In genomic region chr2:20934226-20934625, GRCh38 we compare ENCODE assay signal across 27 cellular contexts.
"Had no signal": no experiment of that assay in that cellular context is flagged by ENCODE, and none has a peak within 500 bp of the region (broad histone marks: within the 10 kb centered on the region; RNA-seq: fewer than 3 reads in every experiment).

No MANE protein-coding gene starts in this region.

- H3K27ac ChIP-seq: brain microvascular endothelial cell, cardiac muscle cell, PC-9 had no signal

- DNase-seq: activated B cell treated with CpG ODN at 0.5 μM for 24 hours; activated CD4-positive, alpha-beta memory T cell treated with anti-CD3 and anti-CD28 coated beads for 36 hours; activated CD4-positive, alpha-beta T cell treated with anti-CD3 and anti-CD28 coated beads for 1 hour; activated CD4-positive, alpha-beta T cell treated with anti-CD3 and anti-CD28 coated beads, Interleukin-2, amount 10 ng/mL, durations not matched to agents 7 days and 5 days; activated CD8-positive, alpha-beta memory T cell treated with anti-CD3 and anti-CD28 coated beads for 24 hours; activated gamma-delta T cell; activated naive CD4-positive, alpha-beta T cell treated with anti-CD3 and anti-CD28 coated beads for 36 hours; activated T-cell treated with anti-CD3 and anti-CD28 coated beads, Interleukin-2, amount 50 U/mL, for 48 hours; brain microvascular endothelial cell; cerebellar nuclear complex; Kasumi-1; KBM-7; NCI-H1417 treated with DMSO at 0.1 percent for 48 hours; NCI-H187; NCI-H2081; NCI-H2171; NCI-H226; NCI-H510A treated with DMSO at 0.1 percent for 48 hours; NCI-H69; PC-9; SHP77 treated with DMSO at 0.1 percent for 48 hours; T-cell; T-helper 2 cell; T1000 had no signal

- H3K4me3 Mint-ChIP-seq: activated B cell treated with CpG ODN at 0.5 μM for 24 hours; activated CD4-positive, alpha-beta memory T cell treated with anti-CD3 and anti-CD28 coated beads for 36 hours; activated CD4-positive, alpha-beta T cell treated with anti-CD3 and anti-CD28 coated beads, Interleukin-2, amount 10 ng/mL, durations not matched to agents 7 days and 5 days; activated naive CD4-positive, alpha-beta T cell treated with anti-CD3 and anti-CD28 coated beads for 36 hours; activated naive CD8-positive, alpha-beta T cell; activated T-helper 17 cell treated with anti-CD3 and anti-CD28 coated beads, Interleukin-2, amount 50 U/mL, for 72 hours; T-cell had no signal

- H3K4me1 Mint-ChIP-seq: activated B cell treated with CpG ODN at 0.5 μM for 24 hours; activated CD4-positive, alpha-beta T cell treated with anti-CD3 and anti-CD28 coated beads, Interleukin-2, amount 10 ng/mL, durations not matched to agents 7 days and 5 days; activated T-helper 17 cell treated with anti-CD3 and anti-CD28 coated beads, Interleukin-2, amount 50 U/mL, for 72 hours; T-cell had no signal

- H3K4me2 ChIP-seq: PC-9 had no signal

- H3K4me3 ChIP-seq: cardiac muscle cell, PC-9 had no signal

- H3K27me3 ChIP-seq: brain microvascular endothelial cell, cardiac muscle cell had no signal

- H3K27ac Mint-ChIP-seq: activated B cell treated with CpG ODN at 0.5 μM for 24 hours; activated CD4-positive, alpha-beta memory T cell treated with anti-CD3 and anti-CD28 coated beads for 36 hours; activated CD4-positive, alpha-beta T cell treated with anti-CD3 and anti-CD28 coated beads, Interleukin-2, amount 10 ng/mL, durations not matched to agents 7 days and 5 days; activated naive CD4-positive, alpha-beta T cell treated with anti-CD3 and anti-CD28 coated beads for 36 hours; activated naive CD8-positive, alpha-beta T cell; activated T-helper 17 cell treated with anti-CD3 and anti-CD28 coated beads, Interleukin-2, amount 50 U/mL, for 72 hours; T-cell had no signal

- H3K36me3 ChIP-seq: brain microvascular endothelial cell, cardiac muscle cell had no signal

- H3K36me3 Mint-ChIP-seq: activated CD4-positive, alpha-beta memory T cell treated with anti-CD3 and anti-CD28 coated beads for 36 hours; activated naive CD8-positive, alpha-beta T cell; T-cell had no signal

- ATAC-seq: activated T-helper 17 cell treated with anti-CD3 and anti-CD28 coated beads, Interleukin-2, amount 50 U/mL, for 72 hours; T-cell had no signal

- H2AFZ ChIP-seq: PC-9 had no signal
